ENCODE assay signal across 13 cellular contexts in the genomic region with DNA sequence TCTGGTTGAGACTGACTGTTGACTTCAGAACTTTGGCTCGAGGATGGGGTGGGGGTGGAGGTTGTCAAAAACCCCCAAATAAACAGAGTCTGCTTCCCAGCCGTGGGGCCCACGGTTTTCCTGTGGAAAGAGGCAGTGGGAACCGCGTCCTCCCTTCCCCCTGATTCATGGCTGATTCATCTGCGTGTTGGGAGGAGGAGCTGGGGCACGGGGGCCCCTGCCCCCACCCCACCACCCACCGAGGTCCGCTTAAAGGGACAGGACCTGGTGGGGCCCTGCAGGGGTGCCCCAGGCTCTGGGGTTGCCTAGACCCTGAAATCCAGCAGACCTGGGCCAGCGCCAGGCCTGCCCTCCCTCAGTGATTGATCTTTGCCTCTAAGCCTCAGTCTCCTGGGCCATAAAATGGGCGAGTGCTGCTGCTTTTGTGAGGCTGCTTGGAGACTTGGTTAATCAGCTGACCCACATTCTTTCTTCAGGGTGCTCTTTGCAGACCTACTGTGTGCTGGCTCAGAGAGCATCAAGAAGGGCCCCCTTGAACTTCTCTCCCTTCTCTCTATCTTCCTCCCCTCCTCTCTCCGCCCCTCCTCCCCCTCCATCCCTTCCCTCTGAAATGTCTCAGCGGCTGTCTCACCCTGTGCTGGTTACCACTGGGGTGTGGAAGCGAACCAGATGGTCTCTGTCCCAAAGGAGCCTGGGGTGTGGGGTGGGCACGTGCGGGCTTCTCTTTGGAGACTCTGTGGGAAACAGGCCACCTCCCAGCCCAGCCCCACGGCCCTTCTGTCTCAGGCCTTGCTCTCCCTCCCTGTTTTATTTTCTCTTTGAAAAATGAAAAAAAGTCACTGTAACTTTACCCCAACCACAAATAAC. TPM values are rescaled to one million over a fixed set of nuclear protein-coding genes. Genes with fewer than 3 reads are reported as not detected.
DNase-seq lines count a peak whose midpoint lies in the region; ATAC-seq, FAIRE-seq and TF ChIP-seq lines count a peak whose summit lies in the region.
"Had no signal": no experiment of that assay in that cellular context is flagged by ENCODE, and none has a peak within 500 bp of the region (broad histone marks: within the 10 kb centered on the region; RNA-seq: fewer than 3 reads in every experiment).

No MANE protein-coding gene starts in this region.

- H3K27me3 ChIP-seq in body of pancreas (no peaks in the 10 kb centered on the region), keratinocyte (ENCODE audit: control insufficient read depth, extremely low read depth, insufficient read depth, low read length) (peaks cover 15% of the 10 kb centered on the region)

- peak; percentile 19 for ATAC-seq in body of pancreas
- ATAC-seq: GM23338 had no signal

- no peak overlapping the region for H3K4me3 ChIP-seq in body of pancreas
- no peak overlapping the region for H3K4me3 ChIP-seq in keratinocyte (ENCODE audit: control insufficient read depth in 2 of 3, extremely low read depth in 1 of 3, insufficient read depth in 2 of 3, low read depth in 1 of 3, low read length in 3 of 3)
- H3K4me3 ChIP-seq: GM23338 had no signal

- no peak overlapping the region for H2AFZ ChIP-seq in keratinocyte (ENCODE audit: control insufficient read depth, low read length)
- H2AFZ ChIP-seq: GM23338 had no signal

- intact Hi-C loops in body of pancreas (cut with DNase I): no loop called here

- 42 to 47% methylated on average over 13 to 17 of the region's 17 CpGs for WGBS in body of pancreas, 2 donors

- TF ChIP-seq CTCF in body of pancreas (IDR thresholded peaks at IDR 0.05) (no peak), keratinocyte (optimal IDR thresholded peaks at IDR 0.05 in 1 of 3, IDR thresholded peaks at IDR 0.05 in 1 of 3, conservative IDR thresholded peaks at IDR 0.05 in 1 of 3; ENCODE audit: extremely low read depth in 1 of 3, insufficient read depth in 2 of 3, low read length in 3 of 3) (no peak)

- no peak overlapping the region for H3K9ac ChIP-seq in keratinocyte (ENCODE audit: control insufficient read depth, extremely low read depth, insufficient read depth, low read length)

- H3K36me3 ChIP-seq in body of pancreas (replicated peaks in 1 of 2; ENCODE audit: insufficient read depth in 1 of 2, low read depth in 2 of 2) (no peaks in the 10 kb centered on the region), keratinocyte (ENCODE audit: control insufficient read depth in 2 of 2, extremely low read depth in 1 of 2, insufficient read depth in 2 of 2, low read length in 2 of 2) (no peaks in the 10 kb centered on the region)

- H3K9me1 ChIP-seq in keratinocyte (ENCODE audit: control insufficient read depth, extremely low read depth, insufficient read depth, low read length): no peaks in the 10 kb centered on the region

- H3K79me2 ChIP-seq in keratinocyte (ENCODE audit: control insufficient read depth, insufficient read depth, low read length): no peaks in the 10 kb centered on the region

- no peaks in the 10 kb centered on the region for H4K20me1 ChIP-seq in keratinocyte (ENCODE audit: control insufficient read depth, extremely low read depth, insufficient read depth, low read length)

- peak overlapping the region; percentile 3 for H3K4me2 ChIP-seq in keratinocyte (ENCODE audit: control insufficient read depth, extremely low read depth, insufficient read depth, low read depth, low read length)
- H3K4me2 ChIP-seq: GM23338 had no signal

- dilution Hi-C loops in keratinocyte (cut with MboI; ENCODE audit: extremely low pct_ligation_motif_present, low sequenced_read_pairs): no loop called here

- H3K9me3 ChIP-seq in body of pancreas: no peaks in the 10 kb centered on the region
- no peaks in the 10 kb centered on the region for H3K9me3 ChIP-seq in keratinocyte (ENCODE audit: control insufficient read depth, low read depth, low read length)

- H3K27ac ChIP-seq in body of pancreas (no peak overlapping the region), keratinocyte (ENCODE audit: control insufficient read depth, insufficient read depth, low read length) (no peak overlapping the region)
- H3K27ac ChIP-seq: 22Rv1 had no signal

- peak; percentile 64 for DNase-seq in NCI-H82 (lab: John Stamatoyannopoulos, UW)
- no peak for DNase-seq in NCI-H82 treated with DMSO at 0.1 percent for 48 hours (lab: John Stamatoyannopoulos, UW; ENCODE audit: unreplicated experiment)
- DNase-seq in body of pancreas: no peak
- DNase-seq in keratinocyte (ENCODE audit: low read depth, low spot score): no peak
- DNase-seq in urothelium cell line (ENCODE audit: low spot score): peak; percentile 77
- DNase-seq in ecto neural progenitor cell (ENCODE audit: low spot score): no peak
- no peak for DNase-seq in GM12892 (ENCODE audit: insufficient read length)
- no peak for DNase-seq in globus pallidus (ENCODE audit: low spot score)
- DNase-seq: midbrain had no signal

- FAIRE-seq in keratinocyte (lab: Jason Lieb, UNC): no peak
- no peak for FAIRE-seq in urothelium cell line (lab: Jason Lieb, UNC)
- FAIRE-seq in GM12892 (lab: Jason Lieb, UNC): no peak
- FAIRE-seq: colon had no signal

- TF ChIP-seq POLR2A in body of pancreas (IDR thresholded peaks at IDR 0.05) (no peak), GM12892 (IDR thresholded peaks at IDR 0.05; ENCODE audit: low read depth, low read length) (no peak)

- no peaks in the 10 kb centered on the region for H3K4me1 ChIP-seq in body of pancreas
- H3K4me1 ChIP-seq in keratinocyte (ENCODE audit: control insufficient read depth, extremely low read depth, insufficient read depth, low read length): peaks cover 13% of the 10 kb centered on the region

RNA-seq across cellular contexts. Expression of a gene that starts 9.1 kb away (rescaled TPM):
- total RNA-seq in body of pancreas: 10 to 100 TPM in 1 of 2 donors, 1 to 10 TPM in 1; 4.2 to 17.5 TPM
- polyA plus RNA-seq in keratinocyte: not detected in 3 replicates
- polyA plus RNA-seq in keratinocyte (2011; ENCODE audit: low read depth): not detected
- polyA plus RNA-seq in keratinocyte (2011; cell fraction: cytosol; rRNA removed): not detected in 2 replicates
- not detected in 2 replicates for polyA plus RNA-seq in keratinocyte (2011; cell fraction: nucleus; rRNA removed)
- polyA plus RNA-seq in keratinocyte (2012; ENCODE audit: low replicate concordance): not detected in 2 replicates
- polyA minus RNA-seq in keratinocyte: not detected in 3 replicates
- not detected for polyA minus RNA-seq in keratinocyte (2011; cell fraction: cytosol; rRNA and poly(A)+ RNA removed)
- polyA minus RNA-seq in keratinocyte (2011; cell fraction: nucleus; rRNA and poly(A)+ RNA removed): not detected in 2 replicates
- not detected for polyA plus RNA-seq in GM12892 (2012; ENCODE audit: missing spikeins)
- total RNA-seq: activated CD8-positive, alpha-beta memory T cell treated with anti-CD3 and anti-CD28 coated beads for 36 hours had no signal

Comparison
In these comparisons a context has a peak if more than half of its experiments do, and no peak if none do; other contexts are left out.
1. DNase-seq: peak in NCI-H82 (single experiment) and urothelium cell line (single experiment); none in NCI-H82 treated with DMSO at 0.1 percent for 48 hours (single experiment), body of pancreas (0 of 4), keratinocyte (single experiment), ecto neural progenitor cell (single experiment), GM12892 (single experiment) and globus pallidus (single experiment).